Comparison of ENCODE assay signal across 1 cellular context in the genomic region with DNA sequence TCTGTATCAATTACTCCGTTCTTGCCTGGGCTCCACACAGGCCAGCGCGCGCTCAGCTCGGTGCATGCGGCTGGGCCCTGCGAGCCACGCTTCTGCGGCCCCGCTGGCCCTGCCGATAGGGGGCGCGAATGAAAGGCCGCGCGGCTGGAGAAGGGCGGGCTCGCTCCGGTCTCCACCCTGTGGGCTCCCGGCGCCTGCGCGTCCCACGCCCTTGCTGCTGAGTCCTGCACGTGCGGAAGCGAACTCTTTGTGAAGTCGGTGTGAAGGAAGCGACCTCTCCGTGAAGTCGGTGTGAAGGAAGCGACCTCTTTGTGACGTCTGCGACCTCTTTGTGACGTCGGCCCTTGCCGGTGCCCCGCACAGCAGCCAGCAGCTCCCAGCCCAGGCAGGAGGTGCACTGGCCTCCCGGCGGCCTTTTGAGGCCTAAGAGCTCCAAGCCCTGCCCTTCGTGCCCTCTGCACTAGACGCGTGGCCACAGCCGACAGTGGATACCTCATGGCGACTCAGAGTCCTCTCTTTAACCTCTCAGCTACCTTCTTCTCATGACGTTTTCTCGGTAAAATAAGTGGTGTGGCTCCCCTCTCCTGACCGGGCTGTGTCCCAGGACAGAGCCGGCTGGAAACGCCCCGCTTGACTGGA.
TF ChIP-seq lines count a peak whose summit lies in the region.

No MANE protein-coding gene starts in this region.

TF ChIP-seq in GM23338, 12 proteins besides CTCF, POLR2A, EP300 and RAD21 (continued from another document):
- TF ChIP-seq, protein P1, sequence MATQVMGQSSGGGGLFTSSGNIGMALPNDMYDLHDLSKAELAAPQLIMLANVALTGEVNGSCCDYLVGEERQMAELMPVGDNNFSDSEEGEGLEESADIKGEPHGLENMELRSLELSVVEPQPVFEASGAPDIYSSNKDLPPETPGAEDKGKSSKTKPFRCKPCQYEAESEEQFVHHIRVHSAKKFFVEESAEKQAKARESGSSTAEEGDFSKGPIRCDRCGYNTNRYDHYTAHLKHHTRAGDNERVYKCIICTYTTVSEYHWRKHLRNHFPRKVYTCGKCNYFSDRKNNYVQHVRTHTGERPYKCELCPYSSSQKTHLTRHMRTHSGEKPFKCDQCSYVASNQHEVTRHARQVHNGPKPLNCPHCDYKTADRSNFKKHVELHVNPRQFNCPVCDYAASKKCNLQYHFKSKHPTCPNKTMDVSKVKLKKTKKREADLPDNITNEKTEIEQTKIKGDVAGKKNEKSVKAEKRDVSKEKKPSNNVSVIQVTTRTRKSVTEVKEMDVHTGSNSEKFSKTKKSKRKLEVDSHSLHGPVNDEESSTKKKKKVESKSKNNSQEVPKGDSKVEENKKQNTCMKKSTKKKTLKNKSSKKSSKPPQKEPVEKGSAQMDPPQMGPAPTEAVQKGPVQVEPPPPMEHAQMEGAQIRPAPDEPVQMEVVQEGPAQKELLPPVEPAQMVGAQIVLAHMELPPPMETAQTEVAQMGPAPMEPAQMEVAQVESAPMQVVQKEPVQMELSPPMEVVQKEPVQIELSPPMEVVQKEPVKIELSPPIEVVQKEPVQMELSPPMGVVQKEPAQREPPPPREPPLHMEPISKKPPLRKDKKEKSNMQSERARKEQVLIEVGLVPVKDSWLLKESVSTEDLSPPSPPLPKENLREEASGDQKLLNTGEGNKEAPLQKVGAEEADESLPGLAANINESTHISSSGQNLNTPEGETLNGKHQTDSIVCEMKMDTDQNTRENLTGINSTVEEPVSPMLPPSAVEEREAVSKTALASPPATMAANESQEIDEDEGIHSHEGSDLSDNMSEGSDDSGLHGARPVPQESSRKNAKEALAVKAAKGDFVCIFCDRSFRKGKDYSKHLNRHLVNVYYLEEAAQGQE (IDR thresholded peaks at IDR 0.05; ENCODE audit: unreplicated experiment) = no peak
- TF ChIP-seq EZH2phosphoT487 (IDR thresholded peaks at IDR 0.05; ENCODE audit: unreplicated experiment) (no peak), ETS1 (IDR thresholded peaks at IDR 0.05) (no peak), POLR2AphosphoS5 (IDR thresholded peaks at IDR 0.05; ENCODE audit: low read depth) (no peak), EZH2 (IDR thresholded peaks at IDR 0.05; ENCODE audit: low read depth, unreplicated experiment) (no peak), NANOG (IDR thresholded peaks at IDR 0.05; ENCODE audit: borderline replicate concordance) (no peak), JUNB (IDR thresholded peaks at IDR 0.05; ENCODE audit: unreplicated experiment) (no peak)
